Comparison of ENCODE assay signal across 1 cellular context in the genomic region with DNA sequence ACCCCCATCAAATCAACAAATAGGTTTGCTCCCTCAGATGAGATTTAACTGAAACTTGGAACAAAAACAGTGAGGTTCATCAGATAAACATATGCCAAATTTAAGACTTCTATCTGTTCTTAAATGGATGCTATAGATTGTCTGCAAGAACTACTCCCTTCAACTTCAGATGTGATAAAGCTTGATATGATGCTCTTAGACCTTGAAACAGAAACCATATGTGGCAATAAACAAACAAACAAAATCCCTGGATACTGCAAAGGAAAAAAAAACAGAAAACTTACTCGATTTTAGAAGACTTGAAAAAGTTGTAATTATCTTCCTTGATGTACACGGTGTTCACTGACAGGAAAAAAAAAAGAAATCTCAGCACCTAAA.
TF ChIP-seq lines count a peak whose summit lies in the region.

No MANE protein-coding gene starts in this region.

TF ChIP-seq in GM23338, 12 proteins besides CTCF, POLR2A, EP300 and RAD21 (continued from another document):
- TF ChIP-seq ZNF462 (CRISPR knock-in tag; IDR thresholded peaks at IDR 0.05) (no peak), ZNF114 (CRISPR knock-in tag; IDR thresholded peaks at IDR 0.05) (no peak), STAT1 (IDR thresholded peaks at IDR 0.05; ENCODE audit: unreplicated experiment) (no peak), ETS1 (IDR thresholded peaks at IDR 0.05) (no peak), NANOG (IDR thresholded peaks at IDR 0.05; ENCODE audit: borderline replicate concordance) (no peak), JUNB (IDR thresholded peaks at IDR 0.05; ENCODE audit: unreplicated experiment) (no peak)
- TF ChIP-seq, protein P1, sequence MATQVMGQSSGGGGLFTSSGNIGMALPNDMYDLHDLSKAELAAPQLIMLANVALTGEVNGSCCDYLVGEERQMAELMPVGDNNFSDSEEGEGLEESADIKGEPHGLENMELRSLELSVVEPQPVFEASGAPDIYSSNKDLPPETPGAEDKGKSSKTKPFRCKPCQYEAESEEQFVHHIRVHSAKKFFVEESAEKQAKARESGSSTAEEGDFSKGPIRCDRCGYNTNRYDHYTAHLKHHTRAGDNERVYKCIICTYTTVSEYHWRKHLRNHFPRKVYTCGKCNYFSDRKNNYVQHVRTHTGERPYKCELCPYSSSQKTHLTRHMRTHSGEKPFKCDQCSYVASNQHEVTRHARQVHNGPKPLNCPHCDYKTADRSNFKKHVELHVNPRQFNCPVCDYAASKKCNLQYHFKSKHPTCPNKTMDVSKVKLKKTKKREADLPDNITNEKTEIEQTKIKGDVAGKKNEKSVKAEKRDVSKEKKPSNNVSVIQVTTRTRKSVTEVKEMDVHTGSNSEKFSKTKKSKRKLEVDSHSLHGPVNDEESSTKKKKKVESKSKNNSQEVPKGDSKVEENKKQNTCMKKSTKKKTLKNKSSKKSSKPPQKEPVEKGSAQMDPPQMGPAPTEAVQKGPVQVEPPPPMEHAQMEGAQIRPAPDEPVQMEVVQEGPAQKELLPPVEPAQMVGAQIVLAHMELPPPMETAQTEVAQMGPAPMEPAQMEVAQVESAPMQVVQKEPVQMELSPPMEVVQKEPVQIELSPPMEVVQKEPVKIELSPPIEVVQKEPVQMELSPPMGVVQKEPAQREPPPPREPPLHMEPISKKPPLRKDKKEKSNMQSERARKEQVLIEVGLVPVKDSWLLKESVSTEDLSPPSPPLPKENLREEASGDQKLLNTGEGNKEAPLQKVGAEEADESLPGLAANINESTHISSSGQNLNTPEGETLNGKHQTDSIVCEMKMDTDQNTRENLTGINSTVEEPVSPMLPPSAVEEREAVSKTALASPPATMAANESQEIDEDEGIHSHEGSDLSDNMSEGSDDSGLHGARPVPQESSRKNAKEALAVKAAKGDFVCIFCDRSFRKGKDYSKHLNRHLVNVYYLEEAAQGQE (IDR thresholded peaks at IDR 0.05; ENCODE audit: unreplicated experiment), result no peak
